Comparison of ENCODE assay signal across 4 cellular contexts in the genomic region with DNA sequence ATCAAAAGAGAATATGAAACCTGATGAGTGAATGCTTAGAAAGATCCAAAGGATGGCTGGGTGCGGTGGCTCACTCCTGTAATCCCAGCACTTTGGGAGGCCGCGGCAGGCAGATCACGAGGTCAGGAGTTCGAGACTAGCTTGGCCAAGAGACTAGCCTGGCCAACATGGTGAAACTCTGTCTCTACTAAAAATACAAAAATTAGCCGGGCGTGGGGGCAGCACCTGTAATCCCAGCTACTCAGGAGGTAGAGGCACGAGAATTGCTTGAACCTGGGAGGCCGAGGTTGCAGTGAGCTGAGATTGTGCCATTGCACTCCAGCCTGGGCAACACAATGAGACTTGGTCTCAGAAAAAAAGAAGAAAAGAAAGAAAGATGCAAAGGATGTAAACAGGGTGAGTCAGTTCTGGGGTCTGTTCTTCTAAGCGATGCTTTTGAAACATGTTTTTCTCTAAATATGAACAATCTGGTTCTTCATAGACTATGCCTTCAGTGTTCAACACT. TPM values are rescaled to one million over a fixed set of nuclear protein-coding genes. Genes with fewer than 3 reads are reported as not detected.
"Had no signal": no experiment of that assay in that cellular context is flagged by ENCODE, and none has a peak within 500 bp of the region (broad histone marks: within the 10 kb centered on the region; RNA-seq: fewer than 3 reads in every experiment).

No MANE protein-coding gene starts in this region.

RNA-seq across cellular contexts. Expression of a gene that starts 12.1 kb away (rescaled TPM):
- total RNA-seq: GM23338, HepG2 had no signal
- polyA plus RNA-seq: H1, HepG2, IgD-negative memory B cell had no signal
